ENCODE assay signal across 10 cellular contexts in the genomic region with DNA sequence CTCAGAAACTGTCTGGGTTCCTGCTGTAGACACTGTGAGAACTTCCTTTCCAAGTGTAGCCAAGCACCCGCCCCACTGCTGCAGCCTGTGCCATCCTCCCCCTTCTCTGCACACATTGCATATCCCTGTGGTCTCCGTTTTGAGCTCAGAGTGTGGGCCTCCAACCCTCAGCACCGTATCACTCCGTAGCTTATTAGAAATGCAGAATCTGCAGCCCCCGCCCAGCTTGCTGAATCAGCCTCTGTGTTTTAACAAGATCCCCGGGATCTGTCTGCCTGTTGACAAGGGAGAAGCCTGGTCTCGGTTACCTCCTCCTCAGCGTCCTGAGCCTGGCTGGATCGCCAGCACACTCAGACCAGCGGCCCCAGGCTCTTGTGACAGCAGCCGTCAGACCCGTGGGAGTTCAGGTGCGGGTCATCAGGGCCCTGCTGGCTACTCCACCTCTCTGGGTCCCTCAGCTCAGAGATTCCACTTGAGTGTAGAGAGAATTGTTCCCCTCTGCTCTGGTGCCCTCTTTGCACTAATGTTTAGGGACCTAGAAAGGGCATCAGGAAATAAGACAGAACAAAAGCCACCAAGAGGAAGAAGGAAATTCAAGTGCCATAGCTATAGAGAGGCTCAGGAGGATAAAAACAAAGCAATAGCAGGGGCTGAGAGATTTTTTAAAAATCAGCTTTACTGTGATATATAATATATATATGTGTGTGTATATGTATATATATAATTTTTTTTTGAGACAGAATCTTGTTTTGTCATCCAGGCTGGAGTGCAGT.
DNase-seq lines count a peak whose midpoint lies in the region; ATAC-seq, FAIRE-seq and TF ChIP-seq lines count a peak whose summit lies in the region.
"Had no signal": no experiment of that assay in that cellular context is flagged by ENCODE, and none has a peak within 500 bp of the region (broad histone marks: within the 10 kb centered on the region; RNA-seq: fewer than 3 reads in every experiment).

No MANE protein-coding gene starts in this region.

- FAIRE-seq in HTR-8/SVneo (lab: Jason Lieb, UNC) = no peak
- FAIRE-seq: endothelial cell of umbilical vein had no signal

- DNase-seq in BE2C (peak; percentile 49), OCI-M1 (lab: John Stamatoyannopoulos, UW) (peak; percentile 5), choroid plexus epithelial cell (ENCODE audit: low read depth) (peak; percentile 39), myocyte (ENCODE audit: low read depth) (peak; percentile 25), OCI-LY7 (ENCODE audit: low spot score) (no peak), HTR-8/SVneo (ENCODE audit: insufficient read length, low spot score) (no peak)
- DNase-seq in effector CD8-positive, alpha-beta T cell (lab: John Stamatoyannopoulos, UW) = no peak

- H3K27me3 ChIP-seq in BE2C = no peaks in the 10 kb centered on the region

- POLR2A ChIA-PET in OCI-LY7 (lab: Charles Lee) = interaction anchor here (0.7 to 1.6 kb wide), 5 partner anchors 12 to 88 kb away, joined by 3 to 7 read pairs (median 4); no protein-coding TSS in a partner anchor

- no peak overlapping the region for H3K4me2 ChIP-seq in OCI-LY7 (ENCODE audit: low read length)

- no peak overlapping the region for H3K27ac ChIP-seq in OCI-LY7 (ENCODE audit: low read depth, low read length, poor library complexity, severe bottlenecking)

- CTCF ChIA-PET in OCI-LY7 (lab: Charles Lee; ENCODE audit: unreplicated experiment) = interaction anchor here (1.0 kb wide), 1 partner anchor 91 kb away, joined by 3 read pairs; no protein-coding TSS in a partner anchor

- H3K4me3 ChIP-seq in BE2C (ENCODE audit: low read depth, low read length) = no peak overlapping the region
- no peak overlapping the region for H3K4me3 ChIP-seq in choroid plexus epithelial cell (ENCODE audit: low read depth, low read length)
- H3K4me3 ChIP-seq in OCI-LY7 (ENCODE audit: low read depth, low read length, poor library complexity, severe bottlenecking) = no peak overlapping the region
- H3K4me3 ChIP-seq: HAP-1 had no signal

- ATAC-seq in HG03025 (IDR thresholded peaks at IDR 0.05; ENCODE audit: low FRiP score, unreplicated experiment) = no peak

- no peaks in the 10 kb centered on the region for H3K36me3 ChIP-seq in BE2C
- no peaks in the 10 kb centered on the region for H3K36me3 ChIP-seq in OCI-LY7 (ENCODE audit: insufficient read depth, low read length)
- H3K36me3 ChIP-seq: HAP-1 had no signal

- no peaks in the 10 kb centered on the region for H4K20me1 ChIP-seq in OCI-LY7 (ENCODE audit: insufficient read depth, low read length)

- no peaks in the 10 kb centered on the region for H3K9me3 ChIP-seq in BE2C
- H3K9me3 ChIP-seq in OCI-LY7 (ENCODE audit: low read length) = peaks cover 10% of the 10 kb centered on the region; the same call in 1 of the 2 replicates

- TF ChIP-seq CTCF in BE2C (IDR thresholded peaks at IDR 0.05; ENCODE audit: low read depth, low read length) (no peak), choroid plexus epithelial cell (conservative IDR thresholded peaks at IDR 0.05; ENCODE audit: low read depth, low read length) (no peak), OCI-LY7 (conservative IDR thresholded peaks at IDR 0.05; ENCODE audit: low read length) (no peak)

- BruUV-seq in OCI-LY7 (replicated peaks; lab: Mats Ljungman, UMichigan) = no TSS peak

- H3K79me2 ChIP-seq in OCI-LY7 (ENCODE audit: insufficient read depth, low read depth, low read length) = no peaks in the 10 kb centered on the region

- H3K4me1 ChIP-seq in BE2C = no peaks in the 10 kb centered on the region
- peaks cover 46% of the 10 kb centered on the region for H3K4me1 ChIP-seq in OCI-LY7 (ENCODE audit: insufficient read depth, low read length, poor library complexity, severe bottlenecking)

- no peaks in the 10 kb centered on the region for H3K9me2 ChIP-seq in OCI-LY7 (ENCODE audit: insufficient read depth, low read length)

- no peak overlapping the region for H2AFZ ChIP-seq in OCI-LY7 (ENCODE audit: low read length)

- intact Hi-C loops in OCI-LY7 (cut with micrococcal nuclease; ENCODE audit: unreplicated experiment) = no loop called here

Comparison
In these comparisons a context has a peak if more than half of its experiments do, and no peak if none do; other contexts are left out.
1. DNase-seq: peak in BE2C (single experiment), OCI-M1 (single experiment), choroid plexus epithelial cell (single experiment) and myocyte (single experiment); none in OCI-LY7 (single experiment), effector CD8-positive, alpha-beta T cell (single experiment) and HTR-8/SVneo (single experiment).